Comparison of ENCODE assay signal across 16 cellular contexts in genomic region chr12:8668441-8668840, GRCh38. TPM values are rescaled to one million over a fixed set of nuclear protein-coding genes. Genes with fewer than 3 reads are reported as not detected.
"Had no signal": no experiment of that assay in that cellular context is flagged by ENCODE, and none has a peak within 500 bp of the region (broad histone marks: within the 10 kb centered on the region; RNA-seq: fewer than 3 reads in every experiment).

No MANE protein-coding gene starts in this region.

- H3K27me3 ChIP-seq: body of pancreas, ovary had no signal

- H3K27ac Mint-ChIP-seq: activated CD4-positive, alpha-beta memory T cell treated with anti-CD3 and anti-CD28 coated beads for 36 hours; activated naive CD4-positive, alpha-beta T cell treated with anti-CD3 and anti-CD28 coated beads, Interleukin-2, amount 50 U/mL, for 72 hours had no signal

- H3K9me3 ChIP-seq: body of pancreas, ovary had no signal

- H3K4me1 ChIP-seq: body of pancreas had no signal

- H3K36me3 ChIP-seq: ovary had no signal

- H3K27ac ChIP-seq: body of pancreas, ovary, VCaP had no signal

- H3K4me3 Mint-ChIP-seq: activated CD4-positive, alpha-beta memory T cell treated with anti-CD3 and anti-CD28 coated beads for 36 hours; activated T-cell treated with anti-CD3 and anti-CD28 coated beads, Interleukin-2, amount 50 U/mL, for 4 hours had no signal

- H3K36me3 Mint-ChIP-seq: activated CD4-positive, alpha-beta memory T cell treated with anti-CD3 and anti-CD28 coated beads for 36 hours had no signal

- H3K4me3 ChIP-seq: body of pancreas, ovary had no signal

- ATAC-seq: activated naive CD4-positive, alpha-beta T cell treated with anti-CD3 and anti-CD28 coated beads, Interleukin-2, amount 50 U/mL, for 72 hours; activated T-cell treated with anti-CD3 and anti-CD28 coated beads, Interleukin-2, amount 50 U/mL, for 4 hours; body of pancreas; left cardiac atrium had no signal

- DNase-seq: activated CD4-positive, alpha-beta memory T cell treated with anti-CD3 and anti-CD28 coated beads for 36 hours; activated effector memory CD4-positive, alpha-beta T cell treated with anti-CD3 and anti-CD28 coated beads, Interleukin-2, amount 50 U/mL, for 16 hours; activated T-cell treated with anti-CD3 and anti-CD28 coated beads, Interleukin-2, amount 50 U/mL, for 4 hours; amniotic stem cell; body of pancreas; left cardiac atrium; ovary; retina; small intestine; T-helper 9 cell had no signal

- FAIRE-seq: small intestine had no signal

- H3K9me3 Mint-ChIP-seq: activated CD4-positive, alpha-beta memory T cell treated with anti-CD3 and anti-CD28 coated beads for 36 hours; activated T-cell treated with anti-CD3 and anti-CD28 coated beads, Interleukin-2, amount 50 U/mL, for 4 hours had no signal

RNA-seq across cellular contexts. Expression of gene MFAP5, which starts 5.8 kb away (rescaled TPM):
- total RNA-seq: activated CD4-positive, alpha-beta memory T cell treated with anti-CD3 and anti-CD28 coated beads for 36 hours; activated naive CD4-positive, alpha-beta T cell treated with anti-CD3 and anti-CD28 coated beads, Interleukin-2, amount 50 U/mL, for 72 hours; activated T-cell treated with anti-CD3 and anti-CD28 coated beads, Interleukin-2, amount 50 U/mL, for 4 hours; dermis microvascular lymphatic vessel endothelial cell; lung microvascular endothelial cell had no signal
- polyA plus RNA-seq: neural cell had no signal

RNA-seq across cellular contexts. Expression of gene AICDA, which starts 55.8 kb away (rescaled TPM):
- total RNA-seq: activated CD4-positive, alpha-beta memory T cell treated with anti-CD3 and anti-CD28 coated beads for 36 hours; activated naive CD4-positive, alpha-beta T cell treated with anti-CD3 and anti-CD28 coated beads, Interleukin-2, amount 50 U/mL, for 72 hours; activated T-cell treated with anti-CD3 and anti-CD28 coated beads, Interleukin-2, amount 50 U/mL, for 4 hours; body of pancreas; dermis microvascular lymphatic vessel endothelial cell; lung microvascular endothelial cell; ovary had no signal
- polyA plus RNA-seq: esophagus, neural cell, ovary had no signal
